In genomic region chr9:128396970-128397613, GRCh38 we compare ENCODE assay signal across 12 cellular contexts. TPM values are rescaled to one million over a fixed set of nuclear protein-coding genes. Genes with fewer than 3 reads are reported as not detected.
DNase-seq lines count a peak whose midpoint lies in the region; ATAC-seq and TF ChIP-seq lines count a peak whose summit lies in the region.
"Had no signal": no experiment of that assay in that cellular context is flagged by ENCODE, and none has a peak within 500 bp of the region (broad histone marks: within the 10 kb centered on the region; RNA-seq: fewer than 3 reads in every experiment).

No MANE protein-coding gene starts in this region.

- no peak for TF ChIP-seq EP300 in transverse colon (IDR thresholded peaks at IDR 0.05; ENCODE audit: low read depth)

- H3K36me3 ChIP-seq in GM23248 (ENCODE audit: low read depth): no peaks in the 10 kb centered on the region
- H3K36me3 ChIP-seq in heart right ventricle: peaks cover 0 to 9% (median 0%) of the 10 kb centered on the region in 9 donors
- no peaks in the 10 kb centered on the region for H3K36me3 ChIP-seq in prostate gland
- H3K36me3 ChIP-seq in transverse colon: peaks cover 0 to 5% (median 0%) of the 10 kb centered on the region in 4 donors

- H3K9me2 ChIP-seq in GM23248 (ENCODE audit: insufficient read depth): no peaks in the 10 kb centered on the region

- H2AFZ ChIP-seq in GM23248: no peak overlapping the region

- H3K9ac ChIP-seq in GM23248: no peak overlapping the region

- H3K4me3 ChIP-seq in GM23248: no peak overlapping the region
- peak overlapping the region in 6 of 10 donors; percentile 3 to 29 (median 15) for H3K4me3 ChIP-seq in heart right ventricle
- no peak overlapping the region for H3K4me3 ChIP-seq in prostate gland
- no peak overlapping the region for H3K4me3 ChIP-seq in transverse colon
- H3K4me3 ChIP-seq: tibial artery had no signal

- no peaks in the 10 kb centered on the region for H3K9me3 ChIP-seq in GM23248 (ENCODE audit: low read depth)
- no peaks in the 10 kb centered on the region for H3K9me3 ChIP-seq in heart right ventricle
- H3K9me3 ChIP-seq in prostate gland: no peaks in the 10 kb centered on the region
- H3K9me3 ChIP-seq in transverse colon: no peaks in the 10 kb centered on the region
- H3K9me3 ChIP-seq: tibial artery had no signal

- H3K4me2 ChIP-seq in GM23248 (ENCODE audit: unreplicated experiment): no peak overlapping the region

- peak; percentile 36 to 95 (median 76) for ATAC-seq in heart right ventricle
- no peak for ATAC-seq in HG03175 (IDR thresholded peaks at IDR 0.05; ENCODE audit: unreplicated experiment)

- intact Hi-C loops in heart right ventricle (cut with DNase I) (no loop called here), prostate gland (cut with DNase I) (no loop called here), transverse colon (cut with DNase I; ENCODE audit: low total_unique reads) (no loop called here)

- no peaks in the 10 kb centered on the region for H3F3A ChIP-seq in GM23248 (ENCODE audit: insufficient read depth)

- TF ChIP-seq CTCF in heart right ventricle (IDR thresholded peaks at IDR 0.05) (no peak), prostate gland (IDR thresholded peaks at IDR 0.05) (no peak), transverse colon (IDR thresholded peaks at IDR 0.05) (no peak)

- WGBS in GM23248 (ENCODE audit: low coverage in 1 of 2, low lambda C conversion rate in 2 of 2, missing lambda C conversion rate in 2 of 2), 2 experiments: 10% methylated on average over 19 of the region's 19 CpGs
- WGBS in heart right ventricle, 2 donors: 4 to 5% methylated on average over 19 of the region's 19 CpGs
- WGBS in prostate gland: 8% methylated on average over 19 of the region's 19 CpGs
- 17% methylated on average over 9 to 19 of the region's 19 CpGs for WGBS in transverse colon (ENCODE audit: low coverage in 1 of 2), 2 donors

- no peaks in the 10 kb centered on the region for H3K79me2 ChIP-seq in GM23248 (ENCODE audit: insufficient read depth)

- DNase-seq in GM23248 (peak; percentile 34), SKM-1 treated with dmso at 0.1 percent for 144 hours (lab: John Stamatoyannopoulos, UW; ENCODE audit: unreplicated experiment) (peak; percentile 54), heart right ventricle (peak in 1 of 2 donors; percentile 35), prostate gland (ENCODE audit: low spot score) (peak; percentile 22), pons (ENCODE audit: low spot score) (no peak), transverse colon (no peak), hepatic stellate cell (ENCODE audit: low spot score) (no peak)
- DNase-seq: Calu3, cerebellar nuclear complex, NCI-H510A treated with DMSO at 0.1 percent for 48 hours had no signal

- in situ Hi-C loops in GM23248 (cut with MboI) (no loop called here), transverse colon (cut with MboI; ENCODE audit: low pct_ligation_motif_present in 1 of 4, low pct_unique_long_range_greater_than_20kb in 1 of 4, low sequenced_read_pairs in 3 of 4) (no loop called here)

- H3K4me1 ChIP-seq in GM23248 (ENCODE audit: insufficient read depth): no peaks in the 10 kb centered on the region
- peaks cover 0 to 17% (median 12%) of the 10 kb centered on the region in 9 donors for H3K4me1 ChIP-seq in heart right ventricle
- H3K4me1 ChIP-seq in prostate gland (replicated peaks): no peaks in the 10 kb centered on the region
- H3K4me1 ChIP-seq in transverse colon: no peaks in the 10 kb centered on the region

- no peaks in the 10 kb centered on the region for H4K20me1 ChIP-seq in GM23248 (ENCODE audit: insufficient read depth)

- H3K27ac ChIP-seq in GM23248 (no peak overlapping the region), heart right ventricle (peak overlapping the region in 9 of 10 donors; percentile 24 to 76 (median 49)), prostate gland (peak overlapping the region in 1 of 2 donors; percentile 5), transverse colon (no peak overlapping the region)
- H3K27ac ChIP-seq: tibial artery had no signal

- H3K27me3 ChIP-seq in GM23248 (replicated peaks; ENCODE audit: insufficient read depth) (0 out of 2 replicates have a peak, but pooled peaks cover 6% of the 10 kb centered on the region), heart right ventricle (peaks cover 0 to 52% (median 6%) of the 10 kb centered on the region in 7 donors), prostate gland (replicated peaks; ENCODE audit: insufficient read depth) (no peaks in the 10 kb centered on the region), transverse colon (peaks cover 37% of the 10 kb centered on the region)

- TF ChIP-seq POLR2A in prostate gland (IDR thresholded peaks at IDR 0.05): no peak
- TF ChIP-seq POLR2A in transverse colon (IDR thresholded peaks at IDR 0.05): no peak

RNA-seq across cellular contexts. Expression of gene CERCAM, which starts 23.6 kb away (rescaled TPM):
- 474 and 525 TPM in 2 replicates for total RNA-seq in GM23248 (2014; rRNA removed; shearing (Covaris generic))
- polyA plus RNA-seq in GM23248 (2016; fragmentation: Nextera tagmentation; extraction: Ambion mirVana): 596 and 633 TPM in 2 replicates
- 10 to 100 TPM in 5 of 10 donors, 1 to 10 TPM in 5; 3.5 to 30.4 (median 10.0) TPM for total RNA-seq in heart right ventricle
- polyA plus RNA-seq in heart right ventricle: 10 to 100 TPM; 10.6 to 11.3 TPM
- total RNA-seq in prostate gland: 10 to 100 TPM; 25.3 to 30.5 TPM
- total RNA-seq in transverse colon: 10 to 100 TPM in 1 of 4 donors, 1 to 10 TPM in 3; 4.5 to 19.7 (median 7.8) TPM

RNA-seq across cellular contexts. Expression of gene URM1, which starts 25.9 kb away (rescaled TPM):
- 39.2 and 59.2 TPM in 2 replicates for total RNA-seq in GM23248 (2014; rRNA removed; shearing (Covaris generic))
- polyA plus RNA-seq in GM23248 (2016; fragmentation: Nextera tagmentation; extraction: Ambion mirVana): 60.9 and 64.4 TPM in 2 replicates
- 10 to 100 TPM; 39.2 to 64.3 (median 51.2) TPM for total RNA-seq in heart right ventricle
- 10 to 100 TPM; 18.7 to 75.7 TPM for polyA plus RNA-seq in heart right ventricle
- total RNA-seq in prostate gland: 10 to 100 TPM; 33.2 to 41.7 TPM
- total RNA-seq in transverse colon: 10 to 100 TPM; 24.7 to 37.5 (median 27.9) TPM

RNA-seq across cellular contexts. Expression of gene SLC27A4, which starts 56.8 kb away (rescaled TPM):
- total RNA-seq in GM23248 (2014; rRNA removed; shearing (Covaris generic)): 22.9 and 30.9 TPM in 2 replicates
- polyA plus RNA-seq in GM23248 (2016; fragmentation: Nextera tagmentation; extraction: Ambion mirVana) (11.8 and 12.3 TPM in 2 replicates), heart right ventricle (10 to 100 TPM; 35.0 to 37.2 TPM)
- total RNA-seq in heart right ventricle (10 to 100 TPM in 9 of 10 donors, 1 to 10 TPM in 1; 10.0 to 26.3 (median 15.5) TPM), prostate gland (10 to 100 TPM; 19.2 to 21.5 TPM), transverse colon (10 to 100 TPM; 26.3 to 92.4 (median 44.2) TPM)

RNA-seq across cellular contexts. Expression of gene ODF2, which starts 58.7 kb away (rescaled TPM):
- total RNA-seq in GM23248 (2014; rRNA removed; shearing (Covaris generic)): 29.5 and 37.9 TPM in 2 replicates
- polyA plus RNA-seq in GM23248 (2016; fragmentation: Nextera tagmentation; extraction: Ambion mirVana) (32.1 and 34.8 TPM in 2 replicates), heart right ventricle (10 to 100 TPM; 13.2 to 19.7 TPM)
- total RNA-seq in heart right ventricle (10 to 100 TPM; 10.9 to 17.1 (median 14.8) TPM), prostate gland (10 to 100 TPM; 27.0 to 65.8 TPM), transverse colon (10 to 100 TPM; 13.2 to 62.3 (median 19.8) TPM)

Comparison
In these comparisons a context has a peak if more than half of its experiments do, and no peak if none do; other contexts are left out.
1. DNase-seq: peak in GM23248 (single experiment), SKM-1 treated with dmso at 0.1 percent for 144 hours (single experiment) and prostate gland (single experiment); none in pons (single experiment), transverse colon (single experiment) and hepatic stellate cell (single experiment).
2. H3K27ac ChIP-seq: peak in heart right ventricle (9 of 10); none in GM23248 (single experiment) and transverse colon (0 of 4).
3. H3K4me3 ChIP-seq: peak in heart right ventricle (6 of 10); none in GM23248 (single experiment), prostate gland (0 of 2) and transverse colon (0 of 4).
4. RNA of gene CERCAM, which starts 23.6 kb away (total RNA-seq): 474 to 525 TPM in GM23248; 25.3 to 30.5 TPM in prostate gland, 3.5 to 30.4 TPM in heart right ventricle and 4.5 to 19.7 TPM in transverse colon; every median in the first group is over 10 times any median in the second.